Comparison of ENCODE assay signal across 1 cellular context in the genomic region with DNA sequence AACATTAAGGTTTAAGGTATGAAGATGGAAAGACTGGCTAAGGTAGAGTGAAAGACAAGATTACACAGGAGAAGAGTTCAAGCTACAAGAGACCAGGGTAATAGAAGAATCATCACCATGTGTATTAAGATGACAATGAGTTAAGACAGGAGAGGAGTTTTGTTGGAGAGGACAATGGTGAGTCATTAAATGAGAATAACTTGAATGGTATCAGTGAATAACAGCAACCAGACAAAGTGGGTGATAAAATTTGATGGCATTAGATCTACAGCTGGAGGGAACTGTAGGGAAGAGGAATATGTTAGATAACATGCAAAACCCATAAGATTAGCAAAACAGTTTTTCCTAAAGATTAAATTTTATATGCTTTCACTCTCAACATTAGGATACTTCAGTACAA.
TF ChIP-seq lines count a peak whose summit lies in the region.

No MANE protein-coding gene starts in this region.

TF ChIP-seq in IMR-90, 13 proteins besides CTCF, POLR2A, EP300 and RAD21:
- TF ChIP-seq NFE2L2 (IDR thresholded peaks at IDR 0.05; ENCODE audit: low read depth, low read length) (no peak), MXI1 (IDR thresholded peaks at IDR 0.05; ENCODE audit: borderline replicate concordance, low read depth, low read length) (no peak), MAZ (IDR thresholded peaks at IDR 0.05; ENCODE audit: borderline replicate concordance, low read depth, low read length) (no peak), BHLHE40 (IDR thresholded peaks at IDR 0.05; ENCODE audit: low read depth, low read length) (no peak)
- TF ChIP-seq, protein P1, sequence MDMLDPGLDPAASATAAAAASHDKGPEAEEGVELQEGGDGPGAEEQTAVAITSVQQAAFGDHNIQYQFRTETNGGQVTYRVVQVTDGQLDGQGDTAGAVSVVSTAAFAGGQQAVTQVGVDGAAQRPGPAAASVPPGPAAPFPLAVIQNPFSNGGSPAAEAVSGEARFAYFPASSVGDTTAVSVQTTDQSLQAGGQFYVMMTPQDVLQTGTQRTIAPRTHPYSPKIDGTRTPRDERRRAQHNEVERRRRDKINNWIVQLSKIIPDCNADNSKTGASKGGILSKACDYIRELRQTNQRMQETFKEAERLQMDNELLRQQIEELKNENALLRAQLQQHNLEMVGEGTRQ (IDR thresholded peaks at IDR 0.05; ENCODE audit: low read depth, low read length): no peak
- TF ChIP-seq, protein P2, sequence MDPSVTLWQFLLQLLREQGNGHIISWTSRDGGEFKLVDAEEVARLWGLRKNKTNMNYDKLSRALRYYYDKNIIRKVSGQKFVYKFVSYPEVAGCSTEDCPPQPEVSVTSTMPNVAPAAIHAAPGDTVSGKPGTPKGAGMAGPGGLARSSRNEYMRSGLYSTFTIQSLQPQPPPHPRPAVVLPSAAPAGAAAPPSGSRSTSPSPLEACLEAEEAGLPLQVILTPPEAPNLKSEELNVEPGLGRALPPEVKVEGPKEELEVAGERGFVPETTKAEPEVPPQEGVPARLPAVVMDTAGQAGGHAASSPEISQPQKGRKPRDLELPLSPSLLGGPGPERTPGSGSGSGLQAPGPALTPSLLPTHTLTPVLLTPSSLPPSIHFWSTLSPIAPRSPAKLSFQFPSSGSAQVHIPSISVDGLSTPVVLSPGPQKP (IDR thresholded peaks at IDR 0.05; ENCODE audit: borderline replicate concordance, low read depth, low read length): no peak
